25 cellular contexts compared by ENCODE assay signal in the genomic region with DNA sequence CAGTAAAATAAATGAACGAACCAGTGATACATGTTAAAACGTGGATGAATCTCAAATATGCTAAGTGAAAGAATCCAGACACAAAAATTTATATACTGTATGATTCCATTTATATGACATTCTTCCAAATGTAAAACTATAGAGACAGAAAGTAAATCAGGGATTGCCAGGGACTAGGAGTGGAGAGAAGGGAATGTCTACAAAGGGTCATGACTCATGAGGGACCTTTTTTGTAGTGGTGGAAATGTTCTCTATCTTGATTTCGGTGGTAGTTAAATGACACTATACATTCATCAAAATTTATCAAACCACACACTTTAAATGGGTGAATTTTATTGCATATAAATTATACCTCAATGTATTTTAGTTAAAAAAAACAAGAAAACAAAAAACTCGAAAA.
"Had no signal": no experiment of that assay in that cellular context is flagged by ENCODE, and none has a peak within 500 bp of the region (broad histone marks: within the 10 kb centered on the region; RNA-seq: fewer than 3 reads in every experiment).

No MANE protein-coding gene starts in this region.

- H3K27me3 ChIP-seq: brain microvascular endothelial cell, esophagus squamous epithelium had no signal

- H3K27ac ChIP-seq: brain microvascular endothelial cell, esophagus squamous epithelium had no signal

- H3K4me3 ChIP-seq: esophagus squamous epithelium had no signal

- H3K36me3 Mint-ChIP-seq: activated naive CD4-positive, alpha-beta T cell treated with anti-CD3 and anti-CD28 coated beads, Interleukin-2, amount 10 ng/mL, durations not matched to agents 7 days and 5 days; activated naive CD4-positive, alpha-beta T cell treated with anti-CD3 and anti-CD28 coated beads, Interleukin-2, amount 50 U/mL, for 72 hours; activated naive CD8-positive, alpha-beta T cell treated with anti-CD3 and anti-CD28 coated beads, Interleukin-2, amount 10 ng/mL, durations not matched to agents 7 days and 5 days had no signal

- ATAC-seq: activated CD4-positive, alpha-beta T cell treated with anti-CD3 and anti-CD28 coated beads for 36 hours; activated naive CD4-positive, alpha-beta T cell treated with anti-CD3 and anti-CD28 coated beads, Interleukin-2, amount 50 U/mL, for 72 hours; activated T-cell treated with anti-CD3 and anti-CD28 coated beads, Interleukin-2, amount 50 U/mL, for 72 hours had no signal

- DNase-seq: activated CD4-positive, alpha-beta memory T cell treated with anti-CD3 and anti-CD28 coated beads, Interleukin-2, amount 10 ng/mL, durations not matched to agents 7 days and 5 days; activated CD4-positive, alpha-beta T cell treated with anti-CD3 and anti-CD28 coated beads for 36 hours; activated CD4-positive, alpha-beta T cell treated with anti-CD3 and anti-CD28 coated beads, Interleukin-2, amount 10 ng/mL, durations not matched to agents 7 days and 5 days; activated CD4-positive, alpha-beta T cell treated with anti-CD3 and anti-CD28 coated beads, Interleukin-2, amount 50 U/mL, for 4 hours; activated CD4-positive, CD25-positive, alpha-beta regulatory T cell; activated CD4-positive, CD25-positive, alpha-beta regulatory T cell treated with anti-CD3 and anti-CD28 coated beads, Interleukin-2, amount 50 U/mL, for 72 hours; activated CD8-positive, alpha-beta memory T cell treated with anti-CD3 and anti-CD28 coated beads, Interleukin-2, amount 50 U/mL, for 48 hours; activated gamma-delta T cell; activated naive CD4-positive, alpha-beta T cell; activated naive CD4-positive, alpha-beta T cell treated with anti-CD3 and anti-CD28 coated beads, Interleukin-2, amount 10 ng/mL, durations not matched to agents 7 days and 5 days; activated naive CD8-positive, alpha-beta T cell treated with anti-CD3 and anti-CD28 coated beads, Interleukin-2, amount 10 ng/mL, durations not matched to agents 7 days and 5 days; activated T-cell treated with anti-CD3 and anti-CD28 coated beads for 4 hours; activated T-cell treated with anti-CD3 and anti-CD28 coated beads, Interleukin-2, amount 50 U/mL, for 24 hours; activated T-cell treated with anti-CD3 and anti-CD28 coated beads, Interleukin-2, amount 50 U/mL, for 72 hours; amniotic stem cell; anterior cingulate cortex; brain microvascular endothelial cell; effector CD8-positive, alpha-beta T cell; esophagus squamous epithelium; foreskin fibroblast; head of caudate nucleus; hippocampal formation; T-helper 2 cell had no signal

- H3K4me3 Mint-ChIP-seq: activated CD4-positive, alpha-beta memory T cell treated with anti-CD3 and anti-CD28 coated beads, Interleukin-2, amount 10 ng/mL, durations not matched to agents 7 days and 5 days; activated CD4-positive, alpha-beta T cell treated with anti-CD3 and anti-CD28 coated beads for 36 hours; activated CD4-positive, alpha-beta T cell treated with anti-CD3 and anti-CD28 coated beads, Interleukin-2, amount 10 ng/mL, durations not matched to agents 7 days and 5 days; activated naive CD4-positive, alpha-beta T cell treated with anti-CD3 and anti-CD28 coated beads, Interleukin-2, amount 10 ng/mL, durations not matched to agents 7 days and 5 days; activated naive CD8-positive, alpha-beta T cell treated with anti-CD3 and anti-CD28 coated beads, Interleukin-2, amount 10 ng/mL, durations not matched to agents 7 days and 5 days; activated T-cell treated with anti-CD3 and anti-CD28 coated beads, Interleukin-2, amount 50 U/mL, for 24 hours; activated T-cell treated with anti-CD3 and anti-CD28 coated beads, Interleukin-2, amount 50 U/mL, for 72 hours; central memory CD8-positive, alpha-beta T cell had no signal

- H3K36me3 ChIP-seq: brain microvascular endothelial cell, esophagus squamous epithelium had no signal

- H3K27me3 Mint-ChIP-seq: activated CD4-positive, alpha-beta memory T cell treated with anti-CD3 and anti-CD28 coated beads, Interleukin-2, amount 10 ng/mL, durations not matched to agents 7 days and 5 days; activated CD4-positive, alpha-beta T cell treated with anti-CD3 and anti-CD28 coated beads for 36 hours; activated CD4-positive, alpha-beta T cell treated with anti-CD3 and anti-CD28 coated beads, Interleukin-2, amount 10 ng/mL, durations not matched to agents 7 days and 5 days; activated naive CD4-positive, alpha-beta T cell treated with anti-CD3 and anti-CD28 coated beads, Interleukin-2, amount 10 ng/mL, durations not matched to agents 7 days and 5 days; activated naive CD8-positive, alpha-beta T cell treated with anti-CD3 and anti-CD28 coated beads, Interleukin-2, amount 10 ng/mL, durations not matched to agents 7 days and 5 days; activated T-cell treated with anti-CD3 and anti-CD28 coated beads, Interleukin-2, amount 50 U/mL, for 24 hours; central memory CD8-positive, alpha-beta T cell had no signal

- H3K4me1 Mint-ChIP-seq: activated CD4-positive, alpha-beta memory T cell treated with anti-CD3 and anti-CD28 coated beads, Interleukin-2, amount 10 ng/mL, durations not matched to agents 7 days and 5 days; activated CD4-positive, alpha-beta T cell treated with anti-CD3 and anti-CD28 coated beads for 36 hours; activated CD4-positive, alpha-beta T cell treated with anti-CD3 and anti-CD28 coated beads, Interleukin-2, amount 10 ng/mL, durations not matched to agents 7 days and 5 days; activated naive CD4-positive, alpha-beta T cell treated with anti-CD3 and anti-CD28 coated beads, Interleukin-2, amount 10 ng/mL, durations not matched to agents 7 days and 5 days; activated naive CD8-positive, alpha-beta T cell treated with anti-CD3 and anti-CD28 coated beads, Interleukin-2, amount 10 ng/mL, durations not matched to agents 7 days and 5 days; central memory CD8-positive, alpha-beta T cell had no signal

- H3K27ac Mint-ChIP-seq: activated CD4-positive, alpha-beta memory T cell treated with anti-CD3 and anti-CD28 coated beads, Interleukin-2, amount 10 ng/mL, durations not matched to agents 7 days and 5 days; activated CD4-positive, alpha-beta T cell treated with anti-CD3 and anti-CD28 coated beads for 36 hours; activated CD4-positive, alpha-beta T cell treated with anti-CD3 and anti-CD28 coated beads, Interleukin-2, amount 10 ng/mL, durations not matched to agents 7 days and 5 days; activated naive CD4-positive, alpha-beta T cell treated with anti-CD3 and anti-CD28 coated beads, Interleukin-2, amount 10 ng/mL, durations not matched to agents 7 days and 5 days; activated naive CD4-positive, alpha-beta T cell treated with anti-CD3 and anti-CD28 coated beads, Interleukin-2, amount 50 U/mL, for 72 hours; activated naive CD8-positive, alpha-beta T cell treated with anti-CD3 and anti-CD28 coated beads, Interleukin-2, amount 10 ng/mL, durations not matched to agents 7 days and 5 days; activated T-cell treated with anti-CD3 and anti-CD28 coated beads, Interleukin-2, amount 50 U/mL, for 24 hours; activated T-cell treated with anti-CD3 and anti-CD28 coated beads, Interleukin-2, amount 50 U/mL, for 72 hours had no signal
